Comparison of ENCODE assay signal across 8 cellular contexts in genomic region chrX:57909595-57910286, GRCh38. TPM values are rescaled to one million over a fixed set of nuclear protein-coding genes. Genes with fewer than 3 reads are reported as not detected.
DNase-seq lines count a peak whose midpoint lies in the region; ATAC-seq and TF ChIP-seq lines count a peak whose summit lies in the region.
"Not testable (repeated sequence)": the region's sequence is repeated elsewhere in the genome, so short reads cannot be mapped to it uniquely, and the experiment has no call there.

No MANE protein-coding gene starts in this region.

- not testable (repeated sequence) for H3K27me3 Mint-ChIP-seq in Caco-2 (ENCODE audit: insufficient read depth, unreplicated experiment)

- DNase-seq in Caco-2 (peak in 1 of 2 experiments; percentile 30), NCI-H2227 (lab: John Stamatoyannopoulos, UW; ENCODE audit: unreplicated experiment) (peak; percentile 16), left lung (peak; percentile 37 to 79)
- DNase-seq in activated CD8-positive, alpha-beta memory T cell treated with anti-CD3 and anti-CD28 coated beads, Interleukin-2, amount 50 U/mL, for 48 hours: peak; percentile 55
- peak; percentile 8 for DNase-seq in stimulated activated CD4-positive, alpha-beta T cell treated with anti-CD3 and anti-CD28 coated beads, Interleukin-4, amount 100 ng/mL, for 24 hours

- BruUV-seq in Caco-2 (replicated peaks; lab: Mats Ljungman, UMichigan): not testable (repeated sequence)

- not testable (repeated sequence) for H3K27ac ChIP-seq in ectodermal cell (ENCODE audit: insufficient read depth, low read depth, low read length, poor library complexity, severe bottlenecking)
- peak overlapping the region; percentile 83 to 84 for H3K27ac ChIP-seq in left lung

- CTCF ChIA-PET in Caco-2 (lab: Charles Lee): not testable (repeated sequence)

- H3K9me3 ChIP-seq in Caco-2; ectodermal cell (ENCODE audit: control insufficient read depth, low read length); left lung: not testable (repeated sequence)

- not testable (repeated sequence) for H3K9me3 Mint-ChIP-seq in Caco-2 (ENCODE audit: unreplicated experiment)

- intact Hi-C loops in Caco-2 (cut with micrococcal nuclease; ENCODE audit: unreplicated experiment); left lung (cut with DNase I): not testable (repeated sequence)

- H3K4me1 Mint-ChIP-seq in Caco-2 (ENCODE audit: low read depth, unreplicated experiment): not testable (repeated sequence)

- H3K4me3 Mint-ChIP-seq in Caco-2 (ENCODE audit: unreplicated experiment): peak overlapping the region; percentile 71

- H3K27ac Mint-ChIP-seq in Caco-2 (ENCODE audit: unreplicated experiment): not testable (repeated sequence)

- H3K36me3 Mint-ChIP-seq in Caco-2 (ENCODE audit: insufficient read depth, unreplicated experiment): not testable (repeated sequence)

- not testable (repeated sequence) for H3K36me3 ChIP-seq in Caco-2 (ENCODE audit: control insufficient read depth, insufficient read depth, low read length); ectodermal cell (ENCODE audit: control insufficient read depth, insufficient read depth, low read length); left lung

- 61 to 65% methylated on average over 57 to 66 of the region's 72 CpGs for WGBS in ectodermal cell, 2 experiments

- not testable (repeated sequence) for TF ChIP-seq CTCF in Caco-2 (IDR thresholded peaks at IDR 0.05; ENCODE audit: insufficient read depth in 1 of 2, low read depth in 1 of 2, low read length in 1 of 2, severe bottlenecking in 1 of 2, unreplicated experiment in 1 of 2); left lung (IDR thresholded peaks at IDR 0.05)

- ATAC-seq in GM19467 (IDR thresholded peaks at IDR 0.05; ENCODE audit: unreplicated experiment) (peak; percentile 85), HG03095 (IDR thresholded peaks at IDR 0.05; ENCODE audit: unreplicated experiment) (peak; percentile 80), left lung (peak; percentile 93)

- H3K27me3 ChIP-seq in Caco-2 (replicated peaks; ENCODE audit: control insufficient read depth, insufficient read depth, low read length); ectodermal cell (ENCODE audit: control insufficient read depth, insufficient read depth, low read length, poor library complexity, severe bottlenecking); left lung: not testable (repeated sequence)

- POLR2A ChIA-PET in Caco-2 (lab: Charles Lee): not testable (repeated sequence)

- H3K4me3 ChIP-seq in Caco-2 (ENCODE audit: low read depth, low read length) (peak overlapping the region; percentile 38), ectodermal cell (ENCODE audit: insufficient read depth, low read depth, low read length) (peak overlapping the region; percentile 25), left lung (peak overlapping the region; percentile 35 to 44)

- H3K4me1 ChIP-seq in Caco-2; ectodermal cell (ENCODE audit: control insufficient read depth, insufficient read depth, low read length): not testable (repeated sequence)
- peaks cover 2 to 21% of the 10 kb centered on the region in 2 donors for H3K4me1 ChIP-seq in left lung

RNA-seq across cellular contexts. Expression of gene ZXDA, which starts 0.5 kb away (rescaled TPM):
- 1.8 and 2.4 TPM in 2 replicates for total RNA-seq in Caco-2 (2022)
- polyA plus RNA-seq in ectodermal cell (2013, experiment 1 of 4): 1.2 TPM
- 1.0 TPM for polyA plus RNA-seq in ectodermal cell (2013, experiment 2 of 4)
- 1.0 TPM for polyA plus RNA-seq in ectodermal cell (2013, experiment 3 of 4)
- polyA plus RNA-seq in ectodermal cell (2013, experiment 4 of 4): 1.1 TPM
- 1 to 10 TPM; 3.7 to 4.5 TPM for total RNA-seq in left lung
